ENCODE assay signal across 8 cellular contexts in the genomic region with DNA sequence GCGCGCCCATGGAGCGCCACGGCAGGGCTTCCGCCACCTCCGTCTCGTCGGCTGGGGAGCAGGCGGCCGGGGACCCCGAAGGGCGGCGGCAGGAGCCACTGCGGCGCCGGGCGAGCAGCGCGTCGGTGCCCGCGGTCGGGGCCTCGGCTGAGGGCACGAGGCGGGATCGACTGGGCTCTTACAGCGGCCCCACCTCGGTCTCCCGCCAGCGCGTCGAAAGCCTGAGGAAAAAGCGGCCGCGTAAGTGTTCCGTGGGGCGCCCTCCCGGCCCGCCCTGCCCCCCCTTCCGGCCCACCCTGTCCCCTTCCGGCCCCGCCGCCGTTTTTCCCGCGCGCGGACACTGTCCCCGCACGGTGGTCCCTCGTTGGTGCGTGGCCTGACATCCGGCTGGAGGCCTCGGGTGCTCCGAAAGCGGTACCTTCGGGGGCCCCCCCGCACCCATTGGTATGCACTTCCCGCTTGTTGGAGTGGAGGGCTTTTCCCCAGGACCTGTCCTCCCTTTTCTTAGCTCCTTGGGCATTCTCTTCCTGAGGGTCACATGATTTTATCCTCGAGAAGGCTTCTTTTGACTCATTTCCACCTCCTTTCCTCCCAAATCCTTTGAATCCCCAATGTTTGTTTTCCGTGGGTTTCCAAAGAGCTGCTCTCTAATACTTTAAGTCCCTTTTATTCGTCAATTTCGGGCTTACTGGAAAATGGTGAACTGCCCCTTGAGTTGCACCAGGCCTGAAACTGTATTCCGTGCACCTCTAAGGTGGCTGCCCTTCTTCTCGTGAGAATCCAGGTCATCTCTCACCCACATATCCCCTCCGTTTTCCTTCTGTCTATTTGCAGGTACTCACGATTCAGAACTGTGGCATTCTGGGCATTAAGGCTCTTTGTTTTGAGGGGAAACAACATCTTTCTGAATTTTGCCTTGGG.
DNase-seq lines count a peak whose midpoint lies in the region; ATAC-seq and TF ChIP-seq lines count a peak whose summit lies in the region.

No MANE protein-coding gene starts in this region.

- no peak overlapping the region for H2AFZ ChIP-seq in SU-DHL-6 (ENCODE audit: low read depth, low read length, severe bottlenecking)

- H3K27me3 ChIP-seq in SU-DHL-6 (ENCODE audit: low read length) (no peaks in the 10 kb centered on the region), brain microvascular endothelial cell (replicated peaks) (no peaks in the 10 kb centered on the region)

- H4K20me1 ChIP-seq in SU-DHL-6 (ENCODE audit: low read depth, low read length), result peaks cover 18% of the 10 kb centered on the region

- H3K4me3 ChIP-seq in SU-DHL-6 (ENCODE audit: insufficient read depth, low read length, poor library complexity, severe bottlenecking), result peak overlapping the region; percentile 98
- peak overlapping the region; percentile 91 for H3K4me3 ChIP-seq in brain microvascular endothelial cell (ENCODE audit: low read depth, low read length)

- H3K9ac ChIP-seq in SU-DHL-6 (ENCODE audit: low read length), result peak overlapping the region; percentile 92

- in situ Hi-C loops in GM13977 (cut with MboI; ENCODE audit: low pct_unique_long_range_greater_than_20kb, low sequenced_read_pairs, unreplicated experiment) (no loop called here), brain microvascular endothelial cell (cut with HindIII; ENCODE audit: low pct_ligation_motif_present, low sequenced_read_pairs) (no loop called here)

- ATAC-seq in HG03139 (IDR thresholded peaks at IDR 0.05; ENCODE audit: unreplicated experiment), result peak; percentile 13

- peaks cover 4% of the 10 kb centered on the region; the same call in 1 of the 2 replicates for H3K36me3 ChIP-seq in SU-DHL-6 (ENCODE audit: low read length)
- H3K36me3 ChIP-seq in brain microvascular endothelial cell (replicated peaks), result peaks cover under 1% of the 10 kb centered on the region

- peaks cover 19% of the 10 kb centered on the region for H3F3A ChIP-seq in SU-DHL-6 (ENCODE audit: insufficient read depth)

- peaks cover 71% of the 10 kb centered on the region for H3K79me2 ChIP-seq in SU-DHL-6 (ENCODE audit: insufficient read depth, low read length)

- H3K4me2 ChIP-seq in SU-DHL-6 (ENCODE audit: low read depth, low read length, poor library complexity, severe bottlenecking), result peak overlapping the region; percentile 90

- DNase-seq in GM13977 (ENCODE audit: low spot score) (peak; percentile 64), brain microvascular endothelial cell (no peak), kidney tubule cell (ENCODE audit: low spot score) (peak; percentile 38), 8988T (no peak)
- DNase-seq in stimulated activated CD4-positive, alpha-beta T cell treated with anti-CD3 and anti-CD28 coated beads, Interleukin-1b, Interleukin-23, amount 100 ng/mL, for 48 hours, result peak; percentile 53

- H3K27ac ChIP-seq in 22Rv1 (peak overlapping the region; percentile 81), SU-DHL-6 (ENCODE audit: low read depth, low read length) (peak overlapping the region; percentile 89), brain microvascular endothelial cell (peak overlapping the region; percentile 82)

- TF ChIP-seq CTCF in 22Rv1 (IDR thresholded peaks at IDR 0.05), result no peak
- TF ChIP-seq CTCF in GM13977 (IDR thresholded peaks at IDR 0.05; ENCODE audit: extremely low read depth, insufficient read depth, missing control alignments), result no peak
- TF ChIP-seq CTCF in SU-DHL-6 (IDR thresholded peaks at IDR 0.05; ENCODE audit: insufficient read depth, low read length, poor library complexity, severe bottlenecking), result no peak
- TF ChIP-seq CTCF in brain microvascular endothelial cell (IDR thresholded peaks at IDR 0.05; ENCODE audit: low read depth, low read length, missing control alignments), result no peak

- no peaks in the 10 kb centered on the region for H3K9me2 ChIP-seq in SU-DHL-6 (replicated peaks; ENCODE audit: insufficient read depth, low read length)

- no peaks in the 10 kb centered on the region for H3K9me3 ChIP-seq in SU-DHL-6 (ENCODE audit: insufficient read depth, low read length)

Comparison
In these comparisons a context has a peak if more than half of its experiments do, and no peak if none do; other contexts are left out.
1. DNase-seq: peak in GM13977 (single experiment), kidney tubule cell (single experiment) and stimulated activated CD4-positive, alpha-beta T cell treated with anti-CD3 and anti-CD28 coated beads, Interleukin-1b, Interleukin-23, amount 100 ng/mL, for 48 hours (single experiment); none in brain microvascular endothelial cell (single experiment) and 8988T (single experiment).
2. Peak in every context shown above with its lines, with median percentiles within 50 percentile points of each other: H3K27ac ChIP-seq.